8 cellular contexts compared by ENCODE assay signal in the genomic region with DNA sequence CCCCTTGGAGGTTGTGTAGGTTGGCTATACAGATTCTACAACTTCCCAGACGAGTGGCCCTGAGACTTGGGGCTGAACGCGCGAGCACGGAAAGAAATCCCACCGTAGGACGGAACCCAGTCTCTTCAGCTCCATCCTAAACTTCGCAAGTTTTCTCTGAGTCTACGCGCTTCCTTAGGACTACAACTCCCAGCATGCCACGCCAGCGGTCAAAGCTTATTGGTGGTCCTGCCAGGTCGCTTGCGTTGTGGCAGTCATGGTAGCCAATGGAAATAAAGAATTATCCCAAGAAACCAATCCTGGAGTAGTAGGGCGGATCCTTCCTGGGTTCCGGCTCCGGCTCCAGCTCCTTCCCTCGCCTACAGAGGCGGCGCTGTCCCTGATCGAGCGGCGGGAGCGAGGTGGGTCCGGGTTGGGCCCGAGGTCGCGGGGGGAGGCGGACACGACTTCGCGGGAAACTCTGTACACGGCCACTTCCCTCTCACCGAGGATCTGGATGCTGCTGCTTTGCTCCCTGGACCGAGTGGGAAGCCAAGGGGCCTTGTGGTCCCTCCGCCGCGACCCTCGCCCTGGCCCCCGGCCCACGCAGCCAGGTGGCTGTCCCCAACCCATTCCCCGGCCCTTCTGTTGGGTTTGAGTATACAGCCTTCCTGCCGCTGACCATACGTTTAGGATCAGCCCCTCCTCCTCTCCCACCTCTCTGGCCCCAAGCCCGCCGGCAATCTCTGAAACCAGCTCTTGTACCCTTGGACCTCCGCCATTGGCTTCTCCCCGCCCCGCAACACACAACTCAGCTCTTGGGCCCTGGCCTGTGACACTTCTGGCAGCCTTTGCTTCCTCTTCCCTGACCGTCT. TPM values are rescaled to one million over a fixed set of nuclear protein-coding genes. Genes with fewer than 3 reads are reported as not detected.
DNase-seq lines count a peak whose midpoint lies in the region; ATAC-seq and TF ChIP-seq lines count a peak whose summit lies in the region.

A gene with protein sequence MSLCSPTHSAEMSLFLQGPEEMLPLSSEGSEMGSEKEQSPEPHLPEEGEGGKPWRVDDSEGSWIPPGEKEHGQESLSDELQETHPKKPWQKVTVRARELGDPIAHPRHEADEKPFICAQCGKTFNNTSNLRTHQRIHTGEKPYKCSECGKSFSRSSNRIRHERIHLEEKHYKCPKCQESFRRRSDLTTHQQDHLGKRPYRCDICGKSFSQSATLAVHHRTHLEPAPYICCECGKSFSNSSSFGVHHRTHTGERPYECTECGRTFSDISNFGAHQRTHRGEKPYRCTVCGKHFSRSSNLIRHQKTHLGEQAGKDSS (plus strand): TSS at position 357 of the 854 bp plus-strand sequence. CDS start 3,046 bp downstream, outside the sequence.

- H3K36me3 ChIP-seq in adrenal gland (replicated peaks in 1 of 2) (peaks cover 0 to 11% of the 10 kb centered on the region in 2 donors), heart right ventricle (peaks cover 0 to 50% (median 13%) of the 10 kb centered on the region in 9 donors), upper lobe of right lung (peaks cover 13% of the 10 kb centered on the region)

- H3K27ac ChIP-seq in adrenal gland (peak within 1 kb of the TSS in 4 of 5 donors; percentile 33 to 80 (median 70)), heart right ventricle (peak within 1 kb of the TSS; percentile 8 to 97 (median 92)), upper lobe of right lung (peak within 1 kb of the TSS; percentile 89)

- peaks cover 0 to 30% of the 10 kb centered on the region in 2 donors for H3K4me1 ChIP-seq in adrenal gland (replicated peaks in 1 of 2)
- H3K4me1 ChIP-seq in heart right ventricle: peaks cover 5 to 29% (median 19%) of the 10 kb centered on the region in 9 donors
- peaks cover 16% of the 10 kb centered on the region for H3K4me1 ChIP-seq in upper lobe of right lung

- TF ChIP-seq CTCF in GM12875 (IDR thresholded peaks at IDR 0.05; ENCODE audit: borderline replicate concordance, insufficient read depth, low read depth, low read length) (peak; percentile 35; the same call in 1 of the 2 replicates), adrenal gland (IDR thresholded peaks at IDR 0.05) (peak; percentile 6 to 48 (median 22)), heart right ventricle (IDR thresholded peaks at IDR 0.05) (peak in 8 of 9 donors; percentile 37 to 76 (median 48)), upper lobe of right lung (IDR thresholded peaks at IDR 0.05) (peak; percentile 53)

- H3K4me3 ChIP-seq in GM12875 (ENCODE audit: low read depth, low read length): peak within 1 kb of the TSS; percentile 68
- H3K4me3 ChIP-seq in adrenal gland: peak within 1 kb of the TSS; percentile 52 to 88 (median 79)
- H3K4me3 ChIP-seq in heart right ventricle: peak within 1 kb of the TSS; percentile 65 to 97 (median 87)
- H3K4me3 ChIP-seq in upper lobe of right lung: peak within 1 kb of the TSS; percentile 98

- TF ChIP-seq POLR2A in adrenal gland (IDR thresholded peaks at IDR 0.05): peak; percentile 62 to 67

- intact Hi-C loops in adrenal gland (cut with DNase I): no loop called here
- intact Hi-C loops in heart right ventricle (cut with DNase I): loop anchor here in 2 of 10 donors (1.0 to 2.0 kb wide), 3 partner anchors 30 to 80 kb away; a partner anchor contains a TSS
- intact Hi-C loops in posterior cingulate gyrus (cut with DNase I): loop anchor here (2.0 kb wide), 1 partner anchor 30 kb away; a partner anchor contains a TSS
- intact Hi-C loops in upper lobe of right lung (cut with DNase I): no loop called here

- peak; percentile 90 for ATAC-seq in HG02763 (IDR thresholded peaks at IDR 0.05; ENCODE audit: unreplicated experiment)
- peak; percentile 97 to 99 (median 99) for ATAC-seq in heart right ventricle
- peak; percentile 99 for ATAC-seq in upper lobe of right lung

- WGBS in adrenal gland, 4 donors: 1 to 2% (median 1%) methylated on average over 24 to 50 of the region's 50 CpGs
- 1% methylated on average over 50 of the region's 50 CpGs for WGBS in heart right ventricle, 2 donors

- no peaks in the 10 kb centered on the region for H3K9me3 ChIP-seq in adrenal gland (replicated peaks in 1 of 3)
- H3K9me3 ChIP-seq in heart right ventricle: peaks cover 0 to 7% (median 0%) of the 10 kb centered on the region in 11 donors
- H3K9me3 ChIP-seq in upper lobe of right lung: no peaks in the 10 kb centered on the region

- DNase-seq in NCI-H1417 (lab: John Stamatoyannopoulos, UW): peak; percentile 91 to 97 (median 95)
- peak; percentile 84 for DNase-seq in T follicular helper cell (ENCODE audit: low read depth)
- DNase-seq in adrenal gland: peak; percentile 91 to 99 (median 96)
- DNase-seq in heart right ventricle: peak; percentile 88 to 97
- DNase-seq in posterior cingulate gyrus: peak; percentile 86 to 99 (median 91)
- peak; percentile 94 for DNase-seq in upper lobe of right lung

- no peaks in the 10 kb centered on the region for H3K27me3 ChIP-seq in adrenal gland
- H3K27me3 ChIP-seq in heart right ventricle: no peaks in the 10 kb centered on the region
- no peaks in the 10 kb centered on the region for H3K27me3 ChIP-seq in upper lobe of right lung

RNA-seq across cellular contexts. Expression of the gene that starts here (rescaled TPM):
- total RNA-seq in adrenal gland (10 to 100 TPM in 4 of 8 donors, 1 to 10 TPM in 4; 7.6 to 17.4 (median 10.1) TPM), heart right ventricle (1 to 10 TPM; 6.0 to 9.2 (median 7.9) TPM), upper lobe of right lung (8.2 TPM)
- polyA plus RNA-seq in adrenal gland (10 to 100 TPM; 14.5 to 23.6 (median 20.8) TPM), heart right ventricle (10 to 100 TPM in 1 of 2 donors, 1 to 10 TPM in 1; 6.7 to 10.1 TPM)

Comparison
In these comparisons a context has a peak if more than half of its experiments do, and no peak if none do; other contexts are left out.
1. Peak in every context shown above with its lines: DNase-seq, ATAC-seq, H3K4me3 ChIP-seq and H3K27ac ChIP-seq.